28 cellular contexts compared by ENCODE assay signal in the genomic region with DNA sequence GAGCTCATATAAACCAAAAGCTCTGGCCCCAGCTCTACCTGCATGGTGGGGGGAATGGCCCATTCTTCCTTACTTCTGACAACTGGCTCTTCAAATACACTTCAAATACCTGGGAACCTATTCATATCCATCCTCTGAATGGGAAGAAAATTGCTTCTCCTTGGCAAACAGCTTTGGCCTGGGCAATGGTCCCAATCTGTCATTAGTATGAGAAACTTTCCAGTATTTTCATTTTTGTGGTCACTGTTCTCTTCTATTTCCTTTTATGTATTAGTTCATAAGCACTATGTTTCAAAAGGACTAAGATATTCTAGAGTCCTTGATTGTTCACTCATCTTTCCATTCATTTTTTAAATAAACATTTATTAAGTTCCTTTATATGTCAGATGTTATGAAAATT. TPM values are rescaled to one million over a fixed set of nuclear protein-coding genes. Genes with fewer than 3 reads are reported as not detected.
DNase-seq lines count a peak whose midpoint lies in the region; ATAC-seq and TF ChIP-seq lines count a peak whose summit lies in the region.
"Had no signal": no experiment of that assay in that cellular context is flagged by ENCODE, and none has a peak within 500 bp of the region (broad histone marks: within the 10 kb centered on the region; RNA-seq: fewer than 3 reads in every experiment).

No MANE protein-coding gene starts in this region.

- H3K4me1 ChIP-seq in left lung = no peaks in the 10 kb centered on the region
- H3K4me1 ChIP-seq: lower lobe of right lung, right lobe of liver, stomach, tibial nerve had no signal

- H3K27me3 ChIP-seq in left lung = no peaks in the 10 kb centered on the region
- H3K27me3 ChIP-seq: right lobe of liver, stomach, tibial nerve had no signal

- no peak for ATAC-seq in left lung
- ATAC-seq: activated CD4-positive, CD25-positive, alpha-beta regulatory T cell treated with anti-CD3 and anti-CD28 coated beads, Interleukin-2, amount 50 U/mL, for 24 hours; activated CD8-positive, alpha-beta T cell treated with anti-CD3 and anti-CD28 coated beads for 36 hours; effector memory CD8-positive, alpha-beta T cell; lower lobe of right lung; mucosa of descending colon had no signal

- no peak overlapping the region for H3K4me3 Mint-ChIP-seq in progenitor cell of endocrine pancreas (ENCODE audit: low read depth)
- H3K4me3 Mint-ChIP-seq: activated CD8-positive, alpha-beta T cell treated with anti-CD3 and anti-CD28 coated beads for 36 hours; activated naive CD8-positive, alpha-beta T cell treated with anti-CD3 and anti-CD28 coated beads for 36 hours; CD4-positive, alpha-beta T cell; effector memory CD8-positive, alpha-beta T cell had no signal

- intact Hi-C loops in left lung (cut with DNase I) = no loop called here

- H3K4me3 ChIP-seq in astrocyte of the cerebellum (ENCODE audit: low read depth, low read length) = no peak overlapping the region
- no peak overlapping the region for H3K4me3 ChIP-seq in fibroblast of villous mesenchyme (ENCODE audit: low read depth, low read length)
- no peak overlapping the region for H3K4me3 ChIP-seq in left lung
- H3K4me3 ChIP-seq: coronary artery, lower lobe of right lung, mucosa of descending colon, right lobe of liver, stomach, tibial nerve had no signal

- no peaks in the 10 kb centered on the region for H3K4me1 Mint-ChIP-seq in progenitor cell of endocrine pancreas (ENCODE audit: low read depth)
- H3K4me1 Mint-ChIP-seq: activated naive CD8-positive, alpha-beta T cell treated with anti-CD3 and anti-CD28 coated beads for 36 hours had no signal

- no peak overlapping the region for H3K27ac ChIP-seq in left lung
- H3K27ac ChIP-seq: coronary artery, lower lobe of right lung, right lobe of liver, stomach, tibial nerve had no signal

- H3K9me3 Mint-ChIP-seq in progenitor cell of endocrine pancreas (ENCODE audit: low read depth) = peaks cover 4% of the 10 kb centered on the region

- H3K27me3 Mint-ChIP-seq in progenitor cell of endocrine pancreas = peaks cover 6% of the 10 kb centered on the region
- H3K27me3 Mint-ChIP-seq: CD4-positive, alpha-beta T cell had no signal

- H3K9me3 ChIP-seq in left lung = peaks cover 0 to 13% of the 10 kb centered on the region in 2 donors

- in situ Hi-C loops in astrocyte of the cerebellum (cut with HindIII; ENCODE audit: low sequenced_read_pairs) = no loop called here
- in situ Hi-C loops in G401 (cut with HindIII; ENCODE audit: low sequenced_read_pairs) = no loop called here
- in situ Hi-C loops in GM13977 (cut with MboI; ENCODE audit: low pct_unique_long_range_greater_than_20kb, low sequenced_read_pairs, unreplicated experiment) = no loop called here

- DNase-seq in Daoy (ENCODE audit: low read depth) (peak; percentile 30), HS-5 (ENCODE audit: low read depth) (peak; percentile 4), astrocyte of the cerebellum (ENCODE audit: low read depth) (peak; percentile 46), fibroblast of villous mesenchyme (ENCODE audit: low read depth) (peak; percentile 23), G401 (ENCODE audit: low spot score) (no peak), GM13977 (ENCODE audit: low spot score) (no peak), left lung (no peak), progenitor cell of endocrine pancreas (ENCODE audit: low spot score, unreplicated experiment) (no peak)
- DNase-seq: activated CD8-positive, alpha-beta T cell treated with anti-CD3 and anti-CD28 coated beads for 36 hours; activated effector memory CD4-positive, alpha-beta T cell treated with Interleukin-2 at 50 U/mL for 16 hours; activated naive CD8-positive, alpha-beta T cell treated with anti-CD3 and anti-CD28 coated beads for 36 hours; CD4-positive, alpha-beta T cell; effector memory CD8-positive, alpha-beta T cell; glutamatergic neuron; kidney; lower lobe of right lung; MM.1S; mucosa of descending colon; NCI-H1694; NCI-H526; right lobe of liver; RPMI8226; stimulated activated CD4-positive, alpha-beta T cell treated with anti-CD3 and anti-CD28 coated beads, Interleukin-15, amount 100 ng/mL, for 24 hours; stomach; T-helper 1 cell had no signal

- H3K27ac Mint-ChIP-seq in progenitor cell of endocrine pancreas = no peak overlapping the region
- H3K27ac Mint-ChIP-seq: activated CD8-positive, alpha-beta T cell treated with anti-CD3 and anti-CD28 coated beads for 36 hours; activated naive CD8-positive, alpha-beta T cell treated with anti-CD3 and anti-CD28 coated beads for 36 hours; CD4-positive, alpha-beta T cell; effector memory CD8-positive, alpha-beta T cell had no signal

- TF ChIP-seq CTCF in astrocyte of the cerebellum (IDR thresholded peaks at IDR 0.05; ENCODE audit: low read depth, low read length, missing control alignments) (no peak), fibroblast of villous mesenchyme (IDR thresholded peaks at IDR 0.05; ENCODE audit: insufficient read depth, low read depth, low read length) (no peak), GM13977 (IDR thresholded peaks at IDR 0.05; ENCODE audit: extremely low read depth, insufficient read depth, missing control alignments) (no peak), left lung (IDR thresholded peaks at IDR 0.05) (no peak), progenitor cell of endocrine pancreas (IDR thresholded peaks at IDR 0.05; ENCODE audit: unreplicated experiment) (no peak)

- no peaks in the 10 kb centered on the region for H3K36me3 Mint-ChIP-seq in progenitor cell of endocrine pancreas (ENCODE audit: insufficient read depth)
- H3K36me3 Mint-ChIP-seq: activated naive CD8-positive, alpha-beta T cell treated with anti-CD3 and anti-CD28 coated beads for 36 hours had no signal

- H3K36me3 ChIP-seq in left lung = no peaks in the 10 kb centered on the region
- H3K36me3 ChIP-seq: lower lobe of right lung, right lobe of liver, stomach, tibial nerve had no signal

RNA-seq across cellular contexts. Expression of a gene that starts 5.2 kb away (rescaled TPM):
- not detected in 2 replicates for total RNA-seq in Daoy (2014; rRNA removed; shearing (Covaris generic))
- total RNA-seq in fibroblast of villous mesenchyme = not detected in 2 replicates
- not detected in 2 replicates for total RNA-seq in G401 (2014; rRNA removed; shearing (Covaris generic))
- total RNA-seq in left lung = not detected
- not detected in 2 replicates for total RNA-seq in progenitor cell of endocrine pancreas
- total RNA-seq: activated CD8-positive, alpha-beta T cell treated with anti-CD3 and anti-CD28 coated beads for 36 hours; activated naive CD8-positive, alpha-beta T cell treated with anti-CD3 and anti-CD28 coated beads for 36 hours; CD4-positive, alpha-beta T cell; kidney; lower lobe of right lung had no signal

RNA-seq across cellular contexts. Expression of a gene that starts 41.1 kb away (rescaled TPM):
- total RNA-seq in Daoy (2014; rRNA removed; shearing (Covaris generic)) = not detected in 2 replicates
- total RNA-seq in fibroblast of villous mesenchyme = not detected in 2 replicates
- total RNA-seq in G401 (2014; rRNA removed; shearing (Covaris generic)) = not detected in 2 replicates
- total RNA-seq in left lung = not detected
- not detected in 2 replicates for total RNA-seq in progenitor cell of endocrine pancreas
- total RNA-seq: activated CD8-positive, alpha-beta T cell treated with anti-CD3 and anti-CD28 coated beads for 36 hours; activated naive CD8-positive, alpha-beta T cell treated with anti-CD3 and anti-CD28 coated beads for 36 hours; CD4-positive, alpha-beta T cell; lower lobe of right lung; mucosa of descending colon; tibial nerve had no signal

Comparison
In these comparisons a context has a peak if more than half of its experiments do, and no peak if none do; other contexts are left out.
1. DNase-seq: peak in Daoy (single experiment), HS-5 (single experiment), astrocyte of the cerebellum (single experiment) and fibroblast of villous mesenchyme (single experiment); none in G401 (single experiment), GM13977 (single experiment), left lung (0 of 2) and progenitor cell of endocrine pancreas (single experiment).